Comparison of ENCODE assay signal across 9 cellular contexts in the genomic region with DNA sequence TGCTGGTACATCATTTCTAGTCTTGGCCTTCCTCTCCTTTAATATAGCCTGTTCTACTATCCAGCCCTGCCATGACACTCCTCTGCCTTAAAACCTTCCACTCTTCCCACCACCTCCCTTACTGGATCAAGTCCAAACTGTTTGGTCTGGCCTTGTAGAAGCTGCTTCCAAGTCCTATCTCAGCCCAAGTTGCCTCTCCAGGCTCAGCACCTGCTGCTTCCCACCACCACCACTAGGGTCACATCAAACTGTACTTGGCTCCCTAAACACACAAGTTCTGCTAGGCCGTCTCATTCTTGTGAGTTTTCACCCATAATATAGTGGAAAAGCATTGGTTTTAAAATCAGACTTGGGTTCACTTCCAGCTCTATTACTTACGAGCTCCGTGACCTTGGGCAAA. TPM values are rescaled to one million over a fixed set of nuclear protein-coding genes. Genes with fewer than 3 reads are reported as not detected.
DNase-seq lines count a peak whose midpoint lies in the region; ATAC-seq and FAIRE-seq lines count a peak whose summit lies in the region.
"Had no signal": no experiment of that assay in that cellular context is flagged by ENCODE, and none has a peak within 500 bp of the region (broad histone marks: within the 10 kb centered on the region; RNA-seq: fewer than 3 reads in every experiment).

No MANE protein-coding gene starts in this region.

- FAIRE-seq in urothelium cell line (lab: Jason Lieb, UNC), result no peak
- FAIRE-seq: endometrium had no signal

- in situ Hi-C loops in SK-MEL-5 (cut with HindIII; ENCODE audit: low pct_unique_long_range_greater_than_20kb, low sequenced_read_pairs), result no loop called here

- DNase-seq in NCI-H1436 (lab: John Stamatoyannopoulos, UW) (peak; percentile 16), NCI-H1436 treated with DMSO at 0.1 percent for 48 hours (lab: John Stamatoyannopoulos, UW) (no peak), SK-MEL-5 (ENCODE audit: low read depth, low spot score) (peak; percentile 77), astrocyte of the hippocampus (ENCODE audit: low read depth, low spot score) (peak; percentile 41), kidney tubule cell (ENCODE audit: low spot score) (peak; percentile 59), urothelium cell line (ENCODE audit: low spot score) (peak; percentile 49), NCI-H2081 treated with DMSO at 0.1 percent for 48 hours (lab: John Stamatoyannopoulos, UW) (no peak)

- peak; percentile 45 for ATAC-seq in HG03457 (IDR thresholded peaks at IDR 0.05; ENCODE audit: unreplicated experiment)

RNA-seq across cellular contexts. Expression of gene NDUFA8, which starts 1.4 kb away (rescaled TPM):
- total RNA-seq in SK-MEL-5 (2014; rRNA removed; shearing (Covaris generic)), result 68.6 and 82.0 TPM in 2 replicates
- 87.5 and 142 TPM in 2 replicates for polyA plus RNA-seq in SK-MEL-5 (2015; cell fraction: cytosol; rRNA removed)
- 8.2 and 27.8 TPM in 2 replicates for polyA plus RNA-seq in SK-MEL-5 (2015; cell fraction: nucleus; rRNA removed)

RNA-seq across cellular contexts. Expression of gene MORN5, which starts 1.5 kb away (rescaled TPM):
- total RNA-seq in SK-MEL-5 (2014; rRNA removed; shearing (Covaris generic)), result 0.32 TPM in 1 of 2 replicates, not detected in the other
- not detected in 2 replicates for polyA plus RNA-seq in SK-MEL-5 (2015; cell fraction: cytosol; rRNA removed)
- polyA plus RNA-seq in SK-MEL-5 (2015; cell fraction: nucleus; rRNA removed), result not detected in 2 replicates

Comparison
In these comparisons a context has a peak if more than half of its experiments do, and no peak if none do; other contexts are left out.
1. DNase-seq: peak in NCI-H1436 (single experiment), SK-MEL-5 (single experiment), astrocyte of the hippocampus (single experiment), kidney tubule cell (single experiment) and urothelium cell line (single experiment); none in NCI-H1436 treated with DMSO at 0.1 percent for 48 hours (single experiment) and NCI-H2081 treated with DMSO at 0.1 percent for 48 hours (single experiment).